In the genomic region with DNA sequence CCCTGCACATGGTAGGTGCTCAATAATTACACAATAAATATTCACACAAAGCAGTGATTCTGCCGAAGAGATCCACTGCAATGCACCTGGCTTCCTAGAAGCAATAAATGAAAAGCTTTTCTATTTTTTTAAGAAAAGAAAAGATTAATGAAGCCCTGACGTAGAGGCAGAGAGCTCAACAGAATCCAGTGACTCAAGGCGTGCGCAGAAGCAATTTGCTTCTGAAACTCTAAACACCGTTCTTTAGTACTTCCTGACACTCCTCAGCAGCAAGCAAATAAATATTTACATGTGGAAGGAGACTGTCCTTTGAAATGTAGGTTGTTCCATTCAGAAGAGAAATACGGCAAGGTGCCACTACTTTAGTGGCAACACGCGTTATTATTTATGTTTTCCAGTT, we compare ENCODE assay signal across 12 cellular contexts.
DNase-seq lines count a peak whose midpoint lies in the region; FAIRE-seq and TF ChIP-seq lines count a peak whose summit lies in the region.
"Had no signal": no experiment of that assay in that cellular context is flagged by ENCODE, and none has a peak within 500 bp of the region (broad histone marks: within the 10 kb centered on the region; RNA-seq: fewer than 3 reads in every experiment).

No MANE protein-coding gene starts in this region.

- CTCF ChIA-PET in A673 (lab: Charles Lee) (interaction anchor here (0.9 kb wide), 1 partner anchor 37 kb away, joined by 4 read pairs; no protein-coding TSS in a partner anchor), H1 (lab: Charles Lee; ENCODE audit: partially characterized antibody) (interaction anchor here (0.8 to 4.4 kb wide), 18 partner anchors 8 to 272 kb away, joined by 3 to 27 read pairs (median 4); no protein-coding TSS in a partner anchor), GM10248 (lab: Yijun Ruan, JAX) (interaction anchor here (0.8 to 5.6 kb wide), 7 partner anchors 9 to 222 kb away, joined by 3 to 50 read pairs (median 4); no protein-coding TSS in a partner anchor)

- H3K27ac ChIP-seq in A673 (ENCODE audit: low read depth, low read length, poor library complexity, severe bottlenecking) (no peak overlapping the region), H1 (ENCODE audit: low read depth, low read length) (no peak overlapping the region)

- peak overlapping the region; percentile 12 for H3K4me3 ChIP-seq in A673 (ENCODE audit: low read depth, low read length, poor library complexity, severe bottlenecking)
- peak overlapping the region; percentile 44 to 70 (median 62); a peak in 7 of 8 replicates for H3K4me3 ChIP-seq in H1 (ENCODE audit: extremely low read depth in 1 of 4, insufficient read depth in 2 of 4, low read depth in 3 of 4, low read length in 4 of 4)
- no peak overlapping the region for H3K4me3 ChIP-seq in mucosa of stomach (ENCODE audit: low read length)
- H3K4me3 ChIP-seq in lower leg skin (ENCODE audit: low read depth, poor library complexity, severe bottlenecking), result no peak overlapping the region

- H4K8ac ChIP-seq in H1 (ENCODE audit: extremely low read depth, insufficient read depth, low read length), result no peak overlapping the region

- H3K36me3 ChIP-seq in A673 (ENCODE audit: insufficient read depth, low read length, poor library complexity, severe bottlenecking), result no peaks in the 10 kb centered on the region
- no peaks in the 10 kb centered on the region; a peak in 1 of 8 replicates for H3K36me3 ChIP-seq in H1 (ENCODE audit: control insufficient read depth in 2 of 4, insufficient read depth in 4 of 4, low read length in 3 of 4)
- no peaks in the 10 kb centered on the region for H3K36me3 ChIP-seq in mucosa of stomach (ENCODE audit: control insufficient read depth, insufficient read depth, low read length)

- no peaks in the 10 kb centered on the region for H3K9me3 Mint-ChIP-seq in immature natural killer cell

- no peak overlapping the region for H2AFZ ChIP-seq in H1 (ENCODE audit: low read length)

- H3K27me3 ChIP-seq in A673 (replicated peaks; ENCODE audit: insufficient read depth, low read depth, low read length, poor library complexity) (no peaks in the 10 kb centered on the region), H1 (replicated peaks in 1 of 4; ENCODE audit: control insufficient read depth in 3 of 4, extremely low read depth in 1 of 4, insufficient read depth in 3 of 4, low read length in 3 of 4) (peaks cover 0 to 16% (median 13%) of the 10 kb centered on the region in 4 experiments; a peak in 4 of 7 replicates), mucosa of stomach (ENCODE audit: control insufficient read depth, insufficient read depth, low read length) (no peaks in the 10 kb centered on the region)

- peaks cover 2 to 7% (median 3%) of the 10 kb centered on the region in 3 donors for H3K27me3 Mint-ChIP-seq in immature natural killer cell (ENCODE audit: low read depth in 3 of 3)

- H3K18ac ChIP-seq in H1 (ENCODE audit: extremely low read depth, low read length), result no peak overlapping the region

- FAIRE-seq in H1 (lab: Jason Lieb, UNC), result no peak
- FAIRE-seq: GM12891 had no signal

- H3K9ac ChIP-seq in H1 (replicated peaks in 1 of 4; ENCODE audit: extremely low read depth in 1 of 4, low read depth in 3 of 4, low read length in 3 of 4) (no peak overlapping the region), mucosa of stomach (ENCODE audit: low read length) (peak overlapping the region; percentile 65)

- no peak overlapping the region for H3K56ac ChIP-seq in H1 (replicated peaks; ENCODE audit: insufficient read length, low read depth, low read length)

- H3K4me1 ChIP-seq in A673 (ENCODE audit: insufficient read depth, low read length, poor library complexity, severe bottlenecking) (peaks cover 26% of the 10 kb centered on the region), H1 (replicated peaks in 1 of 4; ENCODE audit: control insufficient read depth in 3 of 4, insufficient read depth in 4 of 4, low read length in 3 of 4) (peaks cover 6 to 16% (median 10%) of the 10 kb centered on the region in 4 experiments), mucosa of stomach (ENCODE audit: control insufficient read depth, insufficient read depth, low read length) (peaks cover 15% of the 10 kb centered on the region)

- H4K20me1 ChIP-seq in H1 (replicated peaks in 1 of 2; ENCODE audit: control insufficient read depth in 1 of 2, insufficient read depth in 2 of 2, low read length in 2 of 2), result no peaks in the 10 kb centered on the region

- peak overlapping the region; percentile 91 to 93 for H3K4me2 ChIP-seq in H1 (ENCODE audit: insufficient read depth in 1 of 2, low read depth in 2 of 2, low read length in 2 of 2)

- no peak overlapping the region for H2BK20ac ChIP-seq in H1 (ENCODE audit: low read length)

- TF ChIP-seq CTCF in A673 (conservative IDR thresholded peaks at IDR 0.05; ENCODE audit: low read depth, low read length) (no peak), H1 (IDR thresholded peaks at IDR 0.05; ENCODE audit: control extremely low read depth in 1 of 3, insufficient read depth in 1 of 3, low read depth in 1 of 3, low read length in 3 of 3) (no peak), GM10248 (IDR thresholded peaks at IDR 0.05; ENCODE audit: control extremely low read depth, extremely low read depth, low read depth, missing control alignments) (no peak), lower leg skin (IDR thresholded peaks at IDR 0.05) (no peak)

- H3K23ac ChIP-seq in H1 (ENCODE audit: insufficient read length), result no peak overlapping the region

- no TSS peak for BruUV-seq in A673 (replicated peaks; lab: Mats Ljungman, UMichigan)

- H3K79me1 ChIP-seq in H1 (ENCODE audit: low read depth, low read length), result no peaks in the 10 kb centered on the region

- H3K9me3 ChIP-seq in A673 (ENCODE audit: low read depth, low read length, poor library complexity, severe bottlenecking) (no peaks in the 10 kb centered on the region), H1 (ENCODE audit: insufficient read depth in 2 of 2, low read depth in 1 of 2, low read length in 1 of 2) (no peaks in the 10 kb centered on the region), mucosa of stomach (ENCODE audit: control insufficient read depth, low read length) (no peaks in the 10 kb centered on the region)

- H2BK120ac ChIP-seq in H1 (replicated peaks; ENCODE audit: low read depth, low read length), result no peak overlapping the region

- DNase-seq in A673 (ENCODE audit: low spot score), result peak; percentile 1
- DNase-seq in NCI-H1417 (lab: John Stamatoyannopoulos, UW), result peak in 2 of 3 experiments; percentile 86 to 96
- no peak for DNase-seq in H1 (ENCODE audit: low read depth in 1 of 2, low spot score in 2 of 2)
- DNase-seq in iPS-NIHi7 (ENCODE audit: extremely low spot score), result no peak
- no peak for DNase-seq in GM10248 (ENCODE audit: extremely low spot score)
- DNase-seq in lower leg skin (ENCODE audit: low spot score in 2 of 2), result no peak
- no peak for DNase-seq in immature natural killer cell
- DNase-seq: activated effector memory CD4-positive, alpha-beta T cell treated with Interleukin-2 at 50 U/mL for 16 hours; C1 segment of cervical spinal cord; T-helper 9 cell had no signal

- H4K5ac ChIP-seq in H1 (ENCODE audit: insufficient read length, low read depth, low read length), result no peak overlapping the region

- TF ChIP-seq EP300 in H1 (IDR thresholded peaks at IDR 0.05; ENCODE audit: borderline replicate concordance in 1 of 2, low read depth in 2 of 2, low read length in 2 of 2), result no peak

- H2AK5ac ChIP-seq in H1 (ENCODE audit: low read depth, low read length), result no peak overlapping the region

- TF ChIP-seq POLR2A in H1 (IDR thresholded peaks at IDR 0.05; ENCODE audit: control extremely low read depth in 1 of 2, low read depth in 2 of 2, low read length in 2 of 2), result no peak
- no peak for TF ChIP-seq POLR2A in lower leg skin (IDR thresholded peaks at IDR 0.05)

- POLR2A ChIA-PET in A673 (lab: Charles Lee; ENCODE audit: low non-redundant PET) (no interaction called here), H1 (lab: Charles Lee; ENCODE audit: partially characterized antibody) (interaction anchor here (0.6 to 1.6 kb wide), 4 partner anchors 9 to 222 kb away, joined by 3 read pairs; no protein-coding TSS in a partner anchor), GM10248 (lab: Yijun Ruan, JAX) (no interaction called here)

- no peak overlapping the region for H2BK12ac ChIP-seq in H1 (ENCODE audit: low read depth, low read length)

- H3K4ac ChIP-seq in H1 (replicated peaks; ENCODE audit: insufficient read length, low read depth, low read length), result no peak overlapping the region

- no peak overlapping the region for H4K91ac ChIP-seq in H1 (replicated peaks; ENCODE audit: insufficient read length, low read length)

- H3K23me2 ChIP-seq in H1 (ENCODE audit: low read depth, low read length), result peaks cover 8% of the 10 kb centered on the region

- no peaks in the 10 kb centered on the region for H3K36me3 Mint-ChIP-seq in immature natural killer cell

- no peaks in the 10 kb centered on the region for H3K79me2 ChIP-seq in H1 (ENCODE audit: control insufficient read depth in 1 of 2, insufficient read depth in 2 of 2, low read length in 2 of 2)

- WGBS in H1 (ENCODE audit: extremely low coverage in 1 of 2, insufficient coverage in 1 of 2, insufficient read length in 1 of 2, insufficient replicate concordance in 2 of 2, low coverage in 1 of 2, low lambda C conversion rate in 2 of 2, missing lambda C conversion rate in 1 of 2), 2 experiments, result 16% methylated on average over 8 of the region's 8 CpGs; no CpG with 5 or more reads in 1 of the 2 experiments
- WGBS in lower leg skin, 2 donors, result 26 to 63% methylated on average over 8 of the region's 8 CpGs

- no peak overlapping the region for H3K27ac Mint-ChIP-seq in immature natural killer cell

- no peak overlapping the region for H2BK15ac ChIP-seq in H1 (ENCODE audit: low read length)

- peaks cover 3 to 12% of the 10 kb centered on the region in 2 donors for H3K4me1 Mint-ChIP-seq in immature natural killer cell

- no peak overlapping the region for H3K14ac ChIP-seq in H1 (ENCODE audit: insufficient read length)

- H3K4me3 Mint-ChIP-seq in immature natural killer cell, result no peak overlapping the region

- intact Hi-C loops in A673 (cut with micrococcal nuclease; ENCODE audit: unreplicated experiment) (loop anchor here (2.0 kb wide), 2 partner anchors 126 to 222 kb away; partner anchors contain the start of gene ZNF516), lower leg skin (cut with DNase I; ENCODE audit: low total_unique reads) (no loop called here)

- no peak overlapping the region for H2BK5ac ChIP-seq in H1 (ENCODE audit: low read depth, low read length)

- no peak for TF ChIP-seq RAD21 in H1 (IDR thresholded peaks at IDR 0.05 in 1 of 2, conservative IDR thresholded peaks at IDR 0.05 in 1 of 2; ENCODE audit: low read depth in 2 of 2, low read length in 2 of 2)

TF ChIP-seq in H1, 55 proteins besides CTCF, POLR2A, EP300 and RAD21:
- TF ChIP-seq SIN3A (conservative IDR thresholded peaks at IDR 0.05 in 1 of 2, IDR thresholded peaks at IDR 0.05 in 1 of 2; ENCODE audit: low read depth in 1 of 2, low read length in 2 of 2) (0 out of 4 replicates have a peak, but pooled peaks of 1 of the 2 experiments have one; percentile 4), KDM1A (IDR thresholded peaks at IDR 0.05; ENCODE audit: borderline replicate concordance, low read length) (no peak), SAP30 (IDR thresholded peaks at IDR 0.05; ENCODE audit: insufficient read depth, insufficient replicate concordance, low read length) (peak; percentile 57)

Comparison
In these comparisons a context has a peak if more than half of its experiments do, and no peak if none do; other contexts are left out.
1. DNase-seq: peak in A673 (single experiment) and NCI-H1417 (2 of 3); none in H1 (0 of 2), iPS-NIHi7 (single experiment), GM10248 (single experiment), lower leg skin (0 of 2) and immature natural killer cell (0 of 3).
2. H3K4me3 ChIP-seq: peak in A673 (single experiment) and H1 (4 of 4); none in mucosa of stomach (single experiment) and lower leg skin (single experiment).